In the genomic region with DNA sequence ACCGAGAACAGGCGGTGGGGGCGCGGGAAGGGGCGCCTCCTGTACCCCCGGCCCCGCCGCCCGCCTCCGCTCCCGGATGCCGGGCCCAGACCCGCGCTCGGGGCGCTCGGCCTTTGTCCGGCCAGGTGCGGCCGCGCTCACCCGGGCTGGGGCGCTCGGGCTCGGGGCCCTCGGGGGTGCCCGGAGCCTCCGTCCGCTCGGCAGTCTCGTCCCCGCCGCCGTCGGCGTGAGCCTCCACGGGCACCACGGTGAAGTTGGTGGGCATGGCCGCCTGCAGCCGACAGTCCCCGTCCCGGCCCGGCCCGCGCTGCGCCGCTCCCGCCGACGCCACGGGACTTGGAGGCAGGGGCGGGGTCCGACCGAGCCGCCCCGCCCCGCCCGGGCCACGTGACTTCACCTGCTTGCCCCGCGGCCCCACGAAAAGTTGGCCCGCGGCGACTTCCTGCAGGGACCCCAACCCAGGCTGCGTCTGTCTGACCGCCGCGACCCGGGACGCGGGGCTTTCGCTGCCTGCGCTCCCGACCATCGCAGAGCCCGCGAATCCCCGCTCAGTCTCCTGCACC, we compare ENCODE assay signal across 8 cellular contexts. TPM values are rescaled to one million over a fixed set of nuclear protein-coding genes. Genes with fewer than 3 reads are reported as not detected.
DNase-seq lines count a peak whose midpoint lies in the region; ATAC-seq and TF ChIP-seq lines count a peak whose summit lies in the region.

Gene SLC12A7 (minus strand): TSS at position 337 of the 563 bp plus-strand sequence. CDS start 72 bp downstream, at position 265.

- H3K4me3 ChIP-seq in left ventricle myocardium inferior (peak within 1 kb of the TSS; percentile 93), rectal smooth muscle tissue (ENCODE audit: low read length) (peak within 1 kb of the TSS; percentile 82)

- DNase-seq in DMS79 treated with DMSO at 0.1 percent for 48 hours (lab: John Stamatoyannopoulos, UW) (peak; percentile 13), DMS79 (lab: John Stamatoyannopoulos, UW) (no peak), RPMI8226 (peak; percentile 91), left ventricle myocardium inferior (peak; percentile 71), AML-193 (lab: John Stamatoyannopoulos, UW) (no peak)
- peak; percentile 85 for DNase-seq in activated naive CD8-positive, alpha-beta T cell treated with anti-CD3 and anti-CD28 coated beads, Interleukin-2, amount 10 ng/mL, durations not matched to agents 7 days and 5 days

- intact Hi-C loops in left ventricle myocardium inferior (cut with micrococcal nuclease), result no loop called here

- H3K9me3 Mint-ChIP-seq in activated naive CD8-positive, alpha-beta T cell treated with anti-CD3 and anti-CD28 coated beads, Interleukin-2, amount 10 ng/mL, durations not matched to agents 7 days and 5 days, result no peaks in the 10 kb centered on the region

- no peaks in the 10 kb centered on the region for H3K36me3 ChIP-seq in left ventricle myocardium inferior
- no peaks in the 10 kb centered on the region for H3K36me3 ChIP-seq in rectal smooth muscle tissue (ENCODE audit: control insufficient read depth, insufficient read depth, low read length)

- POLR2A ChIA-PET in activated naive CD8-positive, alpha-beta T cell treated with anti-CD3 and anti-CD28 coated beads, Interleukin-2, amount 10 ng/mL, durations not matched to agents 7 days and 5 days (lab: Charles Lee), result no interaction called here

- H3K4me3 Mint-ChIP-seq in activated naive CD8-positive, alpha-beta T cell treated with anti-CD3 and anti-CD28 coated beads, Interleukin-2, amount 10 ng/mL, durations not matched to agents 7 days and 5 days, result peak within 1 kb of the TSS; percentile 82

- H3K9me3 ChIP-seq in left ventricle myocardium inferior (replicated peaks), result no peaks in the 10 kb centered on the region

- H3K27me3 ChIP-seq in left ventricle myocardium inferior (ENCODE audit: low read depth), result no peaks in the 10 kb centered on the region
- H3K27me3 ChIP-seq in rectal smooth muscle tissue (ENCODE audit: control insufficient read depth, insufficient read depth, low read length), result no peaks in the 10 kb centered on the region

- H3K36me3 Mint-ChIP-seq in activated naive CD8-positive, alpha-beta T cell treated with anti-CD3 and anti-CD28 coated beads, Interleukin-2, amount 10 ng/mL, durations not matched to agents 7 days and 5 days, result no peaks in the 10 kb centered on the region

- peak; percentile 61 for ATAC-seq in HG03159 (IDR thresholded peaks at IDR 0.05; ENCODE audit: unreplicated experiment)
- ATAC-seq in activated naive CD8-positive, alpha-beta T cell treated with anti-CD3 and anti-CD28 coated beads, Interleukin-2, amount 10 ng/mL, durations not matched to agents 7 days and 5 days (ENCODE audit: low read depth), result peak; percentile 64

- H3K27ac Mint-ChIP-seq in activated naive CD8-positive, alpha-beta T cell treated with anti-CD3 and anti-CD28 coated beads, Interleukin-2, amount 10 ng/mL, durations not matched to agents 7 days and 5 days, result peak within 1 kb of the TSS; percentile 80

- peaks cover 21% of the 10 kb centered on the region for H3K4me1 Mint-ChIP-seq in activated naive CD8-positive, alpha-beta T cell treated with anti-CD3 and anti-CD28 coated beads, Interleukin-2, amount 10 ng/mL, durations not matched to agents 7 days and 5 days

- peaks cover 53% of the 10 kb centered on the region for H3K4me1 ChIP-seq in left ventricle myocardium inferior
- H3K4me1 ChIP-seq in rectal smooth muscle tissue (ENCODE audit: control insufficient read depth, insufficient read depth, low read length), result peaks cover 3% of the 10 kb centered on the region

- H3K9ac ChIP-seq in rectal smooth muscle tissue (ENCODE audit: low read length), result peak within 1 kb of the TSS; percentile 66

- H3K27ac ChIP-seq in left ventricle myocardium inferior (replicated peaks) (peak within 1 kb of the TSS; percentile 98), rectal smooth muscle tissue (ENCODE audit: low read depth, low read length) (peak within 1 kb of the TSS; percentile 64)

- no peaks in the 10 kb centered on the region for H3K27me3 Mint-ChIP-seq in activated naive CD8-positive, alpha-beta T cell treated with anti-CD3 and anti-CD28 coated beads, Interleukin-2, amount 10 ng/mL, durations not matched to agents 7 days and 5 days

- no peak for TF ChIP-seq CTCF in left ventricle myocardium inferior (IDR thresholded peaks at IDR 0.05; ENCODE audit: borderline replicate concordance)

RNA-seq across cellular contexts. Expression of gene SLC12A7, which starts in this region (rescaled TPM):
- 10 to 100 TPM; 31.5 to 37.5 TPM for total RNA-seq in activated naive CD8-positive, alpha-beta T cell treated with anti-CD3 and anti-CD28 coated beads, Interleukin-2, amount 10 ng/mL, durations not matched to agents 7 days and 5 days
- total RNA-seq in left ventricle myocardium inferior, result 140 TPM

Comparison
In these comparisons a context has a peak if more than half of its experiments do, and no peak if none do; other contexts are left out.
1. DNase-seq: peak in DMS79 treated with DMSO at 0.1 percent for 48 hours (single experiment), RPMI8226 (single experiment), activated naive CD8-positive, alpha-beta T cell treated with anti-CD3 and anti-CD28 coated beads, Interleukin-2, amount 10 ng/mL, durations not matched to agents 7 days and 5 days (single experiment) and left ventricle myocardium inferior (single experiment); none in DMS79 (single experiment) and AML-193 (0 of 2).